Comparison of ENCODE assay signal across 15 cellular contexts in genomic region chr18:33844232-33844631, GRCh38.
"Had no signal": no experiment of that assay in that cellular context is flagged by ENCODE, and none has a peak within 500 bp of the region (broad histone marks: within the 10 kb centered on the region; RNA-seq: fewer than 3 reads in every experiment).

No MANE protein-coding gene starts in this region.

- H3K4me3 ChIP-seq: heart left ventricle, sigmoid colon, suprapubic skin, upper lobe of right lung had no signal

- H3K36me3 ChIP-seq: heart left ventricle, sigmoid colon, suprapubic skin, upper lobe of right lung had no signal

- H3K27me3 ChIP-seq: heart left ventricle, sigmoid colon, suprapubic skin, upper lobe of right lung had no signal

- DNase-seq: activated CD4-positive, alpha-beta memory T cell treated with anti-CD3 and anti-CD28 coated beads for 36 hours; activated CD4-positive, alpha-beta T cell treated with anti-CD3 and anti-CD28 coated beads for 1 hour; activated effector memory CD4-positive, alpha-beta T cell treated with anti-CD3 and anti-CD28 coated beads, Interleukin-2, amount 50 U/mL, for 16 hours; activated T-cell treated with anti-CD3 and anti-CD28 coated beads, Interleukin-2, amount 50 U/mL, for 4 hours; amygdala; effector CD4-positive, alpha-beta T cell; foreskin melanocyte; heart left ventricle; mesendoderm; nephron progenitor cell; sigmoid colon; stimulated activated naive CD4-positive, alpha-beta T cell treated with Interleukin-2 at 50 U/mL for 16 hours; T-helper 9 cell; upper lobe of right lung had no signal

- H3K27ac ChIP-seq: heart left ventricle, sigmoid colon, suprapubic skin, upper lobe of right lung had no signal

- H3K9me3 ChIP-seq: heart left ventricle, sigmoid colon, suprapubic skin, upper lobe of right lung had no signal

- H3K4me1 ChIP-seq: heart left ventricle, suprapubic skin, upper lobe of right lung had no signal
